ENCODE assay signal across 1 cellular context in genomic region chr5:92942762-92943161, GRCh38.
A peak's percentile ranks its signal among the peaks of the same experiment; 100 is the strongest.
TF ChIP-seq lines count a peak whose summit lies in the region.

No MANE protein-coding gene starts in this region.

TF ChIP-seq in HepG2, 621 proteins besides CTCF, POLR2A, EP300 and RAD21 (continued from another document and continues in another):
- TF ChIP-seq CREM (IDR thresholded peaks at IDR 0.05) (peak; percentile 68; the same call in 1 of the 2 replicates), CREM (CRISPR knock-in tag; IDR thresholded peaks at IDR 0.05) (no peak), TCF7L2 (IDR thresholded peaks at IDR 0.05; ENCODE audit: low read depth, low read length) (no peak), ZNF616 (CRISPR knock-in tag; IDR thresholded peaks at IDR 0.05; ENCODE audit: low read depth) (no peak), HOXA5 (CRISPR knock-in tag; IDR thresholded peaks at IDR 0.05) (no peak), ZBTB46 (CRISPR knock-in tag; IDR thresholded peaks at IDR 0.05; ENCODE audit: borderline replicate concordance) (no peak), NFKB2 (CRISPR knock-in tag; IDR thresholded peaks at IDR 0.05; ENCODE audit: borderline replicate concordance) (no peak), TBP (CRISPR knock-in tag; IDR thresholded peaks at IDR 0.05) (no peak), IKZF1 (IDR thresholded peaks at IDR 0.05) (no peak), ZNF580 (CRISPR knock-in tag; IDR thresholded peaks at IDR 0.05; ENCODE audit: borderline replicate concordance, low read depth) (no peak), RNF2 (conservative IDR thresholded peaks at IDR 0.05; ENCODE audit: low read depth) (no peak), MXI1 (IDR thresholded peaks at IDR 0.05; ENCODE audit: borderline replicate concordance, low read depth, low read length) (no peak), CENPT (CRISPR knock-in tag; IDR thresholded peaks at IDR 0.05; ENCODE audit: low read depth) (no peak), HDAC2 (CRISPR knock-in tag; IDR thresholded peaks at IDR 0.05) (peak; percentile 48; the same call in 1 of the 2 replicates), CEBPZ (IDR thresholded peaks at IDR 0.05; ENCODE audit: low read length) (no peak), THAP8 (CRISPR knock-in tag; IDR thresholded peaks at IDR 0.05; ENCODE audit: borderline replicate concordance) (no peak), ZNF615 (CRISPR knock-in tag; IDR thresholded peaks at IDR 0.05; ENCODE audit: borderline replicate concordance) (no peak), HOXA3 (CRISPR knock-in tag; IDR thresholded peaks at IDR 0.05) (no peak), HMGXB3 (CRISPR knock-in tag; IDR thresholded peaks at IDR 0.05; ENCODE audit: borderline replicate concordance) (no peak), U2AF1 (optimal IDR thresholded peaks at IDR 0.05; ENCODE audit: low read depth, low read length) (no peak), U2AF2 (IDR thresholded peaks at IDR 0.05; ENCODE audit: low read depth, low read length) (no peak), ZNF180 (CRISPR knock-in tag; IDR thresholded peaks at IDR 0.05; ENCODE audit: borderline replicate concordance, low read depth) (no peak), ZNF781 (CRISPR knock-in tag; IDR thresholded peaks at IDR 0.05; ENCODE audit: borderline replicate concordance, not compliant biosample characterization) (no peak), ZFP36L1 (CRISPR knock-in tag; IDR thresholded peaks at IDR 0.05) (no peak), SP140L (CRISPR knock-in tag; IDR thresholded peaks at IDR 0.05; ENCODE audit: borderline replicate concordance) (no peak), ZNF576 (CRISPR knock-in tag; IDR thresholded peaks at IDR 0.05) (no peak), ARID2 (CRISPR knock-in tag; IDR thresholded peaks at IDR 0.05; ENCODE audit: borderline replicate concordance) (no peak), MBNL3 (CRISPR knock-in tag; conservative IDR thresholded peaks at IDR 0.05) (no peak), JUN (CRISPR knock-in tag; IDR thresholded peaks at IDR 0.05) (no peak), NR0B2 (CRISPR knock-in tag; IDR thresholded peaks at IDR 0.05) (no peak), PRPF4 (IDR thresholded peaks at IDR 0.05; ENCODE audit: low read depth, low read length, poor library complexity, severe bottlenecking) (no peak), ZZZ3 (CRISPR knock-in tag; IDR thresholded peaks at IDR 0.05; ENCODE audit: borderline replicate concordance) (no peak), GABPB1 (CRISPR knock-in tag; IDR thresholded peaks at IDR 0.05) (no peak), ZNF891 (CRISPR knock-in tag; IDR thresholded peaks at IDR 0.05) (no peak), PTBP1 (IDR thresholded peaks at IDR 0.05; ENCODE audit: low read depth, low read length, poor library complexity, severe bottlenecking) (no peak), NCOA5 (CRISPR knock-in tag; IDR thresholded peaks at IDR 0.05) (no peak), ZSCAN9 (CRISPR knock-in tag; IDR thresholded peaks at IDR 0.05; ENCODE audit: borderline replicate concordance) (no peak), NRL (CRISPR knock-in tag; IDR thresholded peaks at IDR 0.05; ENCODE audit: borderline replicate concordance) (no peak), ZNF251 (CRISPR knock-in tag; IDR thresholded peaks at IDR 0.05) (no peak), MYNN (CRISPR knock-in tag; IDR thresholded peaks at IDR 0.05; ENCODE audit: low read depth) (no peak), MAZ (IDR thresholded peaks at IDR 0.05; ENCODE audit: borderline replicate concordance, low read depth, low read length) (no peak), MAZ (CRISPR knock-in tag; IDR thresholded peaks at IDR 0.05; ENCODE audit: low read depth) (no peak), CAMTA2 (CRISPR knock-in tag; IDR thresholded peaks at IDR 0.05; ENCODE audit: borderline replicate concordance) (no peak), RXRA (CRISPR knock-in tag; IDR thresholded peaks at IDR 0.05) (no peak), CREB3 (CRISPR knock-in tag; IDR thresholded peaks at IDR 0.05) (no peak), MTF1 (CRISPR knock-in tag; IDR thresholded peaks at IDR 0.05) (no peak), KDM4B (CRISPR knock-in tag; IDR thresholded peaks at IDR 0.05) (no peak), LCORL (IDR thresholded peaks at IDR 0.05) (no peak), LCORL (CRISPR knock-in tag; IDR thresholded peaks at IDR 0.05) (no peak), NFE2L1 (CRISPR knock-in tag; IDR thresholded peaks at IDR 0.05; ENCODE audit: borderline replicate concordance) (no peak), ZNF713 (CRISPR knock-in tag; IDR thresholded peaks at IDR 0.05) (no peak), ZNF263 (CRISPR knock-in tag; IDR thresholded peaks at IDR 0.05) (no peak), ZNF75D (CRISPR knock-in tag; IDR thresholded peaks at IDR 0.05; ENCODE audit: borderline replicate concordance) (no peak), RBFOX2 (IDR thresholded peaks at IDR 0.05; ENCODE audit: low read depth, low read length) (no peak), ZBTB34 (CRISPR knock-in tag; IDR thresholded peaks at IDR 0.05) (0 out of 2 replicates have a peak, but pooled peaks have one; percentile 48), EHMT2 (IDR thresholded peaks at IDR 0.05; ENCODE audit: borderline replicate concordance, low read depth, low read length) (peak; percentile 71; the same call in 1 of the 2 replicates), ZNF3 (CRISPR knock-in tag; IDR thresholded peaks at IDR 0.05) (no peak), HOMEZ (CRISPR knock-in tag; IDR thresholded peaks at IDR 0.05; ENCODE audit: low read depth) (peak; percentile 67; the same call in 1 of the 2 replicates), ZIK1 (CRISPR knock-in tag; IDR thresholded peaks at IDR 0.05; ENCODE audit: borderline replicate concordance, low read depth) (no peak), RARA (CRISPR knock-in tag; IDR thresholded peaks at IDR 0.05) (peak; percentile 71; the same call in 1 of the 2 replicates), TEAD3 (CRISPR knock-in tag; optimal IDR thresholded peaks at IDR 0.05; ENCODE audit: borderline replicate concordance) (peak; percentile 23), ONECUT2 (CRISPR knock-in tag; IDR thresholded peaks at IDR 0.05) (peak; percentile 85), ARNTL (CRISPR knock-in tag; IDR thresholded peaks at IDR 0.05) (no peak), ZNF660 (CRISPR knock-in tag; IDR thresholded peaks at IDR 0.05; ENCODE audit: borderline replicate concordance, low read depth) (no peak)
